ENCODE assay signal across 1 cellular context in the genomic region with DNA sequence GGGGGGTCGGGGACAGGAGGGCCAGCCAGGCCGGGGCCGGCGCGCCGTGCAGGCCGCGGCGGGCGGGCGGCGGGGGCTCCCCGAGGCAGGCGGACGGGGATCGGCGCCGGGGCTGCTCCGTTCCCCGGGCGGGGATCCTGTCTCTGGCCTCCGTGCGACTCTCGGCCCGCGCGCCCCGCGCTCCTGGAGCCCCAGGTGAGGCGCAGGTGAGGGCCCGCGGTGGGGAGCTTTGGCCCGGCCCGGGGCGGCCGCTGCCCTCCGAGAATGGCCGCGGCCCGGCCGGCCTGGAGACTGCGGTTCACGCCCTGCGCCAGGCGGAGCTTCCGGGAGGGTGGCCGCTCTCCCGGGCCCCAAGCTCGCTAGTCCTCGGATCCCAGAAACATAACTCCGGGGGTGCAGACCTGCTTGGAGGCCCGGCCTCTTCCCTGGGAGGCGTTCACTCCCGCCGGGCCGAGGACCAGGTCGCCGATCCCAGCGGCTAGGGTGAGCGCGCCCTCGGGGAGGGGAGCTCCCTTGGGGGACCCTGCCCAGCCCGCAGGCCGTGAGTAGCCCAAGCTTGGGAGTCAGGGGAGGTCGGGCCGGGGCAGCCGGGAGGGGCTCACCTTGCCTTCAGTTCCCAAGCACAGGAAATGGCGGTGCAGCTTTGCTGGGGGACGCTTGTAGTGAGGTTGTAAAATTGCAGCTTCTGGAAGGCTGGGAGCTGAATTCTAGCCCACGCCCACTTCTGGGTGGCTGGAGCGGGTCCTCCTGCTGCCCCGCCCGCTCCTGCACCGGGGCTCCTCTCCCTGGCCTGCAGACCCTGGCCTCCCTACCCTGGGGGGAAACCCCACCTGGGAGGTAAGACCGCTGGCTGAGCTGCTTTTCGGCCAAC.
A peak's percentile ranks its signal among the peaks of the same experiment; 100 is the strongest.
TF ChIP-seq lines count a peak whose summit lies in the region.

No MANE protein-coding gene starts in this region.

TF ChIP-seq in HepG2, 621 proteins besides CTCF, POLR2A, EP300 and RAD21 (continued from another document and continues in another):
- TF ChIP-seq, protein P1, sequence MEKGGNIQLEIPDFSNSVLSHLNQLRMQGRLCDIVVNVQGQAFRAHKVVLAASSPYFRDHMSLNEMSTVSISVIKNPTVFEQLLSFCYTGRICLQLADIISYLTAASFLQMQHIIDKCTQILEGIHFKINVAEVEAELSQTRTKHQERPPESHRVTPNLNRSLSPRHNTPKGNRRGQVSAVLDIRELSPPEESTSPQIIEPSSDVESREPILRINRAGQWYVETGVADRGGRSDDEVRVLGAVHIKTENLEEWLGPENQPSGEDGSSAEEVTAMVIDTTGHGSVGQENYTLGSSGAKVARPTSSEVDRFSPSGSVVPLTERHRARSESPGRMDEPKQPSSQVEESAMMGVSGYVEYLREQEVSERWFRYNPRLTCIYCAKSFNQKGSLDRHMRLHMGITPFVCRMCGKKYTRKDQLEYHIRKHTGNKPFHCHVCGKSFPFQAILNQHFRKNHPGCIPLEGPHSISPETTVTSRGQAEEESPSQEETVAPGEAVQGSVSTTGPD (CRISPR knock-in tag; IDR thresholded peaks at IDR 0.05) = no peak
- TF ChIP-seq, protein P2, sequence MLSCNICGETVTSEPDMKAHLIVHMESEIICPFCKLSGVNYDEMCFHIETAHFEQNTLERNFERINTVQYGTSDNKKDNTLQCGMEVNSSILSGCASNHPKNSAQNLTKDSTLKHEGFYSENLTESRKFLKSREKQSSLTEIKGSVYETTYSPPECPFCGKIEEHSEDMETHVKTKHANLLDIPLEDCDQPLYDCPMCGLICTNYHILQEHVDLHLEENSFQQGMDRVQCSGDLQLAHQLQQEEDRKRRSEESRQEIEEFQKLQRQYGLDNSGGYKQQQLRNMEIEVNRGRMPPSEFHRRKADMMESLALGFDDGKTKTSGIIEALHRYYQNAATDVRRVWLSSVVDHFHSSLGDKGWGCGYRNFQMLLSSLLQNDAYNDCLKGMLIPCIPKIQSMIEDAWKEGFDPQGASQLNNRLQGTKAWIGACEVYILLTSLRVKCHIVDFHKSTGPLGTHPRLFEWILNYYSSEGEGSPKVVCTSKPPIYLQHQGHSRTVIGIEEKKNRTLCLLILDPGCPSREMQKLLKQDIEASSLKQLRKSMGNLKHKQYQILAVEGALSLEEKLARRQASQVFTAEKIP (CRISPR knock-in tag; IDR thresholded peaks at IDR 0.05; ENCODE audit: borderline replicate concordance) = no peak
- no peak for TF ChIP-seq CCDC6 (CRISPR knock-in tag; IDR thresholded peaks at IDR 0.05)
- TF ChIP-seq, protein P3, sequence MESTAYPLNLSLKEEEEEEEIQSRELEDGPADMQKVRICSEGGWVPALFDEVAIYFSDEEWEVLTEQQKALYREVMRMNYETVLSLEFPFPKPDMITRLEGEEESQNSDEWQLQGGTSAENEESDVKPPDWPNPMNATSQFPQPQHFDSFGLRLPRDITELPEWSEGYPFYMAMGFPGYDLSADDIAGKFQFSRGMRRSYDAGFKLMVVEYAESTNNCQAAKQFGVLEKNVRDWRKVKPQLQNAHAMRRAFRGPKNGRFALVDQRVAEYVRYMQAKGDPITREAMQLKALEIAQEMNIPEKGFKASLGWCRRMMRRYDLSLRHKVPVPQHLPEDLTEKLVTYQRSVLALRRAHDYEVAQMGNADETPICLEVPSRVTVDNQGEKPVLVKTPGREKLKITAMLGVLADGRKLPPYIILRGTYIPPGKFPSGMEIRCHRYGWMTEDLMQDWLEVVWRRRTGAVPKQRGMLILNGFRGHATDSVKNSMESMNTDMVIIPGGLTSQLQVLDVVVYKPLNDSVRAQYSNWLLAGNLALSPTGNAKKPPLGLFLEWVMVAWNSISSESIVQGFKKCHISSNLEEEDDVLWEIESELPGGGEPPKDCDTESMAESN (CRISPR knock-in tag; conservative IDR thresholded peaks at IDR 0.05) = no peak; the same call in 1 of the 2 replicates
- no peak for TF ChIP-seq ASH2L (IDR thresholded peaks at IDR 0.05; ENCODE audit: insufficient read length, low read depth, low read length)
- TF ChIP-seq EZH2 (conservative IDR thresholded peaks at IDR 0.05; ENCODE audit: low read depth, low read length) = no peak
- TF ChIP-seq TP53 (CRISPR knock-in tag; conservative IDR thresholded peaks at IDR 0.05) = no peak
- TF ChIP-seq HMG20A (CRISPR knock-in tag; IDR thresholded peaks at IDR 0.05; ENCODE audit: borderline replicate concordance) = no peak
- TF ChIP-seq ZNF253 (CRISPR knock-in tag; IDR thresholded peaks at IDR 0.05; ENCODE audit: borderline replicate concordance) = no peak
- peak; percentile 93; the same call in 1 of the 2 replicates for TF ChIP-seq ZNF333 (CRISPR knock-in tag; IDR thresholded peaks at IDR 0.05; ENCODE audit: borderline replicate concordance)
- TF ChIP-seq GTF2F1 (IDR thresholded peaks at IDR 0.05; ENCODE audit: low read length) = no peak
- TF ChIP-seq, protein P4, sequence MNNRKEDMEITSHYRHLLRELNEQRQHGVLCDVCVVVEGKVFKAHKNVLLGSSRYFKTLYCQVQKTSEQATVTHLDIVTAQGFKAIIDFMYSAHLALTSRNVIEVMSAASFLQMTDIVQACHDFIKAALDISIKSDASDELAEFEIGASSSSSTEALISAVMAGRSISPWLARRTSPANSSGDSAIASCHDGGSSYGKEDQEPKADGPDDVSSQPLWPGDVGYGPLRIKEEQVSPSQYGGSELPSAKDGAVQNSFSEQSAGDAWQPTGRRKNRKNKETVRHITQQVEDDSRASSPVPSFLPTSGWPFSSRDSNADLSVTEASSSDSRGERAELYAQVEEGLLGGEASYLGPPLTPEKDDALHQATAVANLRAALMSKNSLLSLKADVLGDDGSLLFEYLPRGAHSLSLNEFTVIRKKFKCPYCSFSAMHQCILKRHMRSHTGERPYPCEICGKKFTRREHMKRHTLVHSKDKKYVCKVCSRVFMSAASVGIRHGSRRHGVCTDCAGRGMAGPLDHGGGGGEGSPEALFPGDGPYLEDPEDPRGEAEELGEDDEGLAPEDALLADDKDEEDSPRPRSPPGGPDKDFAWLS (CRISPR knock-in tag; IDR thresholded peaks at IDR 0.05; ENCODE audit: borderline replicate concordance) = no peak
- peak; percentile 50; the same call in 1 of the 2 replicates for TF ChIP-seq ZNF768 (CRISPR knock-in tag; IDR thresholded peaks at IDR 0.05)
- TF ChIP-seq, protein P5, sequence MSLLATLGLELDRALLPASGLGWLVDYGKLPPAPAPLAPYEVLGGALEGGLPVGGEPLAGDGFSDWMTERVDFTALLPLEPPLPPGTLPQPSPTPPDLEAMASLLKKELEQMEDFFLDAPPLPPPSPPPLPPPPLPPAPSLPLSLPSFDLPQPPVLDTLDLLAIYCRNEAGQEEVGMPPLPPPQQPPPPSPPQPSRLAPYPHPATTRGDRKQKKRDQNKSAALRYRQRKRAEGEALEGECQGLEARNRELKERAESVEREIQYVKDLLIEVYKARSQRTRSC (CRISPR knock-in tag; IDR thresholded peaks at IDR 0.05; ENCODE audit: low read depth) = no peak
- TF ChIP-seq MIER3 (CRISPR knock-in tag; IDR thresholded peaks at IDR 0.05; ENCODE audit: borderline replicate concordance) = no peak
- no peak for TF ChIP-seq NFE2 (CRISPR knock-in tag; IDR thresholded peaks at IDR 0.05)
- no peak for TF ChIP-seq ATF1 (CRISPR knock-in tag; IDR thresholded peaks at IDR 0.05)
- TF ChIP-seq ZNF207 (IDR thresholded peaks at IDR 0.05; ENCODE audit: borderline replicate concordance) = no peak
- TF ChIP-seq, protein P6, sequence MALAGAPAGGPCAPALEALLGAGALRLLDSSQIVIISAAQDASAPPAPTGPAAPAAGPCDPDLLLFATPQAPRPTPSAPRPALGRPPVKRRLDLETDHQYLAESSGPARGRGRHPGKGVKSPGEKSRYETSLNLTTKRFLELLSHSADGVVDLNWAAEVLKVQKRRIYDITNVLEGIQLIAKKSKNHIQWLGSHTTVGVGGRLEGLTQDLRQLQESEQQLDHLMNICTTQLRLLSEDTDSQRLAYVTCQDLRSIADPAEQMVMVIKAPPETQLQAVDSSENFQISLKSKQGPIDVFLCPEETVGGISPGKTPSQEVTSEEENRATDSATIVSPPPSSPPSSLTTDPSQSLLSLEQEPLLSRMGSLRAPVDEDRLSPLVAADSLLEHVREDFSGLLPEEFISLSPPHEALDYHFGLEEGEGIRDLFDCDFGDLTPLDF (CRISPR knock-in tag; IDR thresholded peaks at IDR 0.05) = no peak
- TF ChIP-seq, protein P7, sequence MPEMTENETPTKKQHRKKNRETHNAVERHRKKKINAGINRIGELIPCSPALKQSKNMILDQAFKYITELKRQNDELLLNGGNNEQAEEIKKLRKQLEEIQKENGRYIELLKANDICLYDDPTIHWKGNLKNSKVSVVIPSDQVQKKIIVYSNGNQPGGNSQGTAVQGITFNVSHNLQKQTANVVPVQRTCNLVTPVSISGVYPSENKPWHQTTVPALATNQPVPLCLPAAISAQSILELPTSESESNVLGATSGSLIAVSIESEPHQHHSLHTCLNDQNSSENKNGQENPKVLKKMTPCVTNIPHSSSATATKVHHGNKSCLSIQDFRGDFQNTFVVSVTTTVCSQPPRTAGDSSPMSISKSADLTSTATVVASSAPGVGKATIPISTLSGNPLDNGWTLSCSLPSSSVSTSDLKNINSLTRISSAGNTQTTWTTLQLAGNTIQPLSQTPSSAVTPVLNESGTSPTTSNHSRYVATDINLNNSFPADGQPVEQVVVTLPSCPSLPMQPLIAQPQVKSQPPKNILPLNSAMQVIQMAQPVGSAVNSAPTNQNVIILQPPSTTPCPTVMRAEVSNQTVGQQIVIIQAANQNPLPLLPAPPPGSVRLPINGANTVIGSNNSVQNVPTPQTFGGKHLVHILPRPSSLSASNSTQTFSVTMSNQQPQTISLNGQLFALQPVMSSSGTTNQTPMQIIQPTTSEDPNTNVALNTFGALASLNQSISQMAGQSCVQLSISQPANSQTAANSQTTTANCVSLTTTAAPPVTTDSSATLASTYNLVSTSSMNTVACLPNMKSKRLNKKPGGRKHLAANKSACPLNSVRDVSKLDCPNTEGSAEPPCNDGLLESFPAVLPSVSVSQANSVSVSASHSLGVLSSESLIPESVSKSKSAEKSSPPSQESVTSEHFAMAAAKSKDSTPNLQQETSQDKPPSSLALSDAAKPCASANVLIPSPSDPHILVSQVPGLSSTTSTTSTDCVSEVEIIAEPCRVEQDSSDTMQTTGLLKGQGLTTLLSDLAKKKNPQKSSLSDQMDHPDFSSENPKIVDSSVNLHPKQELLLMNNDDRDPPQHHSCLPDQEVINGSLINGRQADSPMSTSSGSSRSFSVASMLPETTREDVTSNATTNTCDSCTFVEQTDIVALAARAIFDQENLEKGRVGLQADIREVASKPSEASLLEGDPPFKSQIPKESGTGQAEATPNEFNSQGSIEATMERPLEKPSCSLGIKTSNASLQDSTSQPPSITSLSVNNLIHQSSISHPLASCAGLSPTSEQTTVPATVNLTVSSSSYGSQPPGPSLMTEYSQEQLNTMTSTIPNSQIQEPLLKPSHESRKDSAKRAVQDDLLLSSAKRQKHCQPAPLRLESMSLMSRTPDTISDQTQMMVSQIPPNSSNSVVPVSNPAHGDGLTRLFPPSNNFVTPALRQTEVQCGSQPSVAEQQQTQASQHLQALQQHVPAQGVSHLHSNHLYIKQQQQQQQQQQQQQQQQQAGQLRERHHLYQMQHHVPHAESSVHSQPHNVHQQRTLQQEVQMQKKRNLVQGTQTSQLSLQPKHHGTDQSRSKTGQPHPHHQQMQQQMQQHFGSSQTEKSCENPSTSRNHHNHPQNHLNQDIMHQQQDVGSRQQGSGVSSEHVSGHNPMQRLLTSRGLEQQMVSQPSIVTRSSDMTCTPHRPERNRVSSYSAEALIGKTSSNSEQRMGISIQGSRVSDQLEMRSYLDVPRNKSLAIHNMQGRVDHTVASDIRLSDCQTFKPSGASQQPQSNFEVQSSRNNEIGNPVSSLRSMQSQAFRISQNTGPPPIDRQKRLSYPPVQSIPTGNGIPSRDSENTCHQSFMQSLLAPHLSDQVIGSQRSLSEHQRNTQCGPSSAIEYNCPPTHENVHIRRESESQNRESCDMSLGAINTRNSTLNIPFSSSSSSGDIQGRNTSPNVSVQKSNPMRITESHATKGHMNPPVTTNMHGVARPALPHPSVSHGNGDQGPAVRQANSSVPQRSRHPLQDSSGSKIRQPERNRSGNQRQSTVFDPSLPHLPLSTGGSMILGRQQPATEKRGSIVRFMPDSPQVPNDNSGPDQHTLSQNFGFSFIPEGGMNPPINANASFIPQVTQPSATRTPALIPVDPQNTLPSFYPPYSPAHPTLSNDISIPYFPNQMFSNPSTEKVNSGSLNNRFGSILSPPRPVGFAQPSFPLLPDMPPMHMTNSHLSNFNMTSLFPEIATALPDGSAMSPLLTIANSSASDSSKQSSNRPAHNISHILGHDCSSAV (CRISPR knock-in tag; IDR thresholded peaks at IDR 0.05; ENCODE audit: borderline replicate concordance) = no peak
- no peak for TF ChIP-seq NFKBIZ (CRISPR knock-in tag; IDR thresholded peaks at IDR 0.05)
- TF ChIP-seq, protein P8, sequence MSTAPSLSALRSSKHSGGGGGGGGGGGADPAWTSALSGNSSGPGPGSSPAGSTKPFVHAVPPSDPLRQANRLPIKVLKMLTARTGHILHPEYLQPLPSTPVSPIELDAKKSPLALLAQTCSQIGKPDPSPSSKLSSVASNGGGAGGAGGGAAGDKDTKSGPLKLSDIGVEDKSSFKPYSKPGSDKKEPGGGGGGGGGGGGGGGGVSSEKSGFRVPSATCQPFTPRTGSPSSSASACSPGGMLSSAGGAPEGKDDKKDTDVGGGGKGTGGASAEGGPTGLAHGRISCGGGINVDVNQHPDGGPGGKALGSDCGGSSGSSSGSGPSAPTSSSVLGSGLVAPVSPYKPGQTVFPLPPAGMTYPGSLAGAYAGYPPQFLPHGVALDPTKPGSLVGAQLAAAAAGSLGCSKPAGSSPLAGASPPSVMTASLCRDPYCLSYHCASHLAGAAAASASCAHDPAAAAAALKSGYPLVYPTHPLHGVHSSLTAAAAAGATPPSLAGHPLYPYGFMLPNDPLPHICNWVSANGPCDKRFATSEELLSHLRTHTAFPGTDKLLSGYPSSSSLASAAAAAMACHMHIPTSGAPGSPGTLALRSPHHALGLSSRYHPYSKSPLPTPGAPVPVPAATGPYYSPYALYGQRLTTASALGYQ (CRISPR knock-in tag; IDR thresholded peaks at IDR 0.05) = no peak
- no peak for TF ChIP-seq MBNL3 (CRISPR knock-in tag; conservative IDR thresholded peaks at IDR 0.05)
- TF ChIP-seq ZMAT3 (CRISPR knock-in tag; conservative IDR thresholded peaks at IDR 0.05) = no peak; the same call in 1 of the 2 replicates
- no peak for TF ChIP-seq MYC (CRISPR knock-in tag; IDR thresholded peaks at IDR 0.05; ENCODE audit: borderline replicate concordance)
- TF ChIP-seq MXD4 (CRISPR knock-in tag; IDR thresholded peaks at IDR 0.05) = no peak
- no peak for TF ChIP-seq ZNF251 (CRISPR knock-in tag; IDR thresholded peaks at IDR 0.05)
- TF ChIP-seq KDM6A (CRISPR knock-in tag; IDR thresholded peaks at IDR 0.05; ENCODE audit: low read depth) = no peak
- TF ChIP-seq ZNF337 (CRISPR knock-in tag; IDR thresholded peaks at IDR 0.05; ENCODE audit: borderline replicate concordance, low read depth) = 0 out of 2 replicates have a peak, but pooled peaks have one; percentile 23
- no peak for TF ChIP-seq FOXM1 (CRISPR knock-in tag; IDR thresholded peaks at IDR 0.05)
- no peak for TF ChIP-seq GTF3A (CRISPR knock-in tag; conservative IDR thresholded peaks at IDR 0.05)
- TF ChIP-seq, protein P9, sequence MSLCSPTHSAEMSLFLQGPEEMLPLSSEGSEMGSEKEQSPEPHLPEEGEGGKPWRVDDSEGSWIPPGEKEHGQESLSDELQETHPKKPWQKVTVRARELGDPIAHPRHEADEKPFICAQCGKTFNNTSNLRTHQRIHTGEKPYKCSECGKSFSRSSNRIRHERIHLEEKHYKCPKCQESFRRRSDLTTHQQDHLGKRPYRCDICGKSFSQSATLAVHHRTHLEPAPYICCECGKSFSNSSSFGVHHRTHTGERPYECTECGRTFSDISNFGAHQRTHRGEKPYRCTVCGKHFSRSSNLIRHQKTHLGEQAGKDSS (CRISPR knock-in tag; IDR thresholded peaks at IDR 0.05; ENCODE audit: borderline replicate concordance, low read depth) = no peak
- no peak for TF ChIP-seq ZNF205 (CRISPR knock-in tag; IDR thresholded peaks at IDR 0.05)
- TF ChIP-seq, protein P10, sequence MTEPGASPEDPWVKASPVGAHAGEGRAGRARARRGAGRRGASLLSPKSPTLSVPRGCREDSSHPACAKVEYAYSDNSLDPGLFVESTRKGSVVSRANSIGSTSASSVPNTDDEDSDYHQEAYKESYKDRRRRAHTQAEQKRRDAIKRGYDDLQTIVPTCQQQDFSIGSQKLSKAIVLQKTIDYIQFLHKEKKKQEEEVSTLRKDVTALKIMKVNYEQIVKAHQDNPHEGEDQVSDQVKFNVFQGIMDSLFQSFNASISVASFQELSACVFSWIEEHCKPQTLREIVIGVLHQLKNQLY (CRISPR knock-in tag; IDR thresholded peaks at IDR 0.05) = no peak
